In genomic region chr12:120347766-120348165, GRCh38 we compare ENCODE assay signal across 10 cellular contexts. TPM values are rescaled to one million over a fixed set of nuclear protein-coding genes. Genes with fewer than 3 reads are reported as not detected.
"Had no signal": no experiment of that assay in that cellular context is flagged by ENCODE, and none has a peak within 500 bp of the region (broad histone marks: within the 10 kb centered on the region; RNA-seq: fewer than 3 reads in every experiment).

No MANE protein-coding gene starts in this region.

- DNase-seq: IMR-90, KBM-7, KG1 had no signal

- H3K27ac ChIP-seq: HL-60, KMS-11 had no signal

- H3K9ac ChIP-seq: KMS-11 had no signal

- H3K4me2 ChIP-seq: KMS-11 had no signal

- FAIRE-seq: HepG2, HTR-8/SVneo had no signal

- ATAC-seq: HepG2 had no signal

RNA-seq across cellular contexts. Expression of gene PLA2G1B, which starts 20.2 kb away (rescaled TPM):
- total RNA-seq: HT-29, HT1080, IMR-90 had no signal
- polyA plus RNA-seq: IgD-negative memory B cell, IMR-90 had no signal

RNA-seq across cellular contexts. Expression of gene MSI1, which starts 21.2 kb away (rescaled TPM):
- total RNA-seq: HT-29, IMR-90 had no signal
- polyA plus RNA-seq: IgD-negative memory B cell, IMR-90 had no signal

RNA-seq across cellular contexts. Expression of gene RNU4-1, which starts 54.7 kb away (rescaled TPM):
- total RNA-seq: HT1080 had no signal
- polyA plus RNA-seq: HepG2, IgD-negative memory B cell, IMR-90 had no signal

RNA-seq across cellular contexts. Expression of gene RNU4-2, which starts 56.1 kb away (rescaled TPM):
- total RNA-seq: HT1080 had no signal
- polyA plus RNA-seq: IgD-negative memory B cell, IMR-90 had no signal
